In genomic region chr1:200474633-200475032, GRCh38 we compare ENCODE assay signal across 20 cellular contexts.
DNase-seq lines count a peak whose midpoint lies in the region; ATAC-seq and TF ChIP-seq lines count a peak whose summit lies in the region.
"Had no signal": no experiment of that assay in that cellular context is flagged by ENCODE, and none has a peak within 500 bp of the region (broad histone marks: within the 10 kb centered on the region; RNA-seq: fewer than 3 reads in every experiment).

No MANE protein-coding gene starts in this region.

- peaks cover 19% of the 10 kb centered on the region for H3K4me1 Mint-ChIP-seq in activated T-helper 17 cell treated with anti-CD3 and anti-CD28 coated beads, Interleukin-2, amount 50 U/mL, for 72 hours

- no peaks in the 10 kb centered on the region for H3K9me3 ChIP-seq in smooth muscle cell (replicated peaks; ENCODE audit: low read depth)
- H3K9me3 ChIP-seq: Caco-2, MG63 had no signal

- no peak overlapping the region for H3K4me3 ChIP-seq in smooth muscle cell
- H3K4me3 ChIP-seq: MG63 had no signal

- H3K9ac ChIP-seq in smooth muscle cell (ENCODE audit: low read depth), result no peak overlapping the region

- H3K9me3 Mint-ChIP-seq in activated T-helper 17 cell treated with anti-CD3 and anti-CD28 coated beads, Interleukin-2, amount 50 U/mL, for 72 hours, result no peaks in the 10 kb centered on the region
- H3K9me3 Mint-ChIP-seq: CD8-positive, alpha-beta T cell had no signal

- no peaks in the 10 kb centered on the region for H3K36me3 Mint-ChIP-seq in activated T-helper 17 cell treated with anti-CD3 and anti-CD28 coated beads, Interleukin-2, amount 50 U/mL, for 72 hours (ENCODE audit: low read depth)
- H3K36me3 Mint-ChIP-seq: CD8-positive, alpha-beta T cell had no signal

- H3K27ac Mint-ChIP-seq in activated T-helper 17 cell treated with anti-CD3 and anti-CD28 coated beads, Interleukin-2, amount 50 U/mL, for 72 hours, result peak overlapping the region; percentile 78
- H3K27ac Mint-ChIP-seq: B cell; CD8-positive, alpha-beta T cell had no signal

- no peak overlapping the region for H3K4me2 ChIP-seq in smooth muscle cell

- H3K27ac ChIP-seq in smooth muscle cell (ENCODE audit: low read depth), result no peak overlapping the region
- H3K27ac ChIP-seq: C4-2B had no signal

- H2AFZ ChIP-seq in smooth muscle cell (ENCODE audit: low read depth), result no peak overlapping the region

- ATAC-seq in activated CD4-positive, CD25-positive, alpha-beta regulatory T cell treated with anti-CD3 and anti-CD28 coated beads, Interleukin-2, amount 50 U/mL, for 24 hours, result peak; percentile 24 to 36
- ATAC-seq in activated T-helper 17 cell treated with anti-CD3 and anti-CD28 coated beads, Interleukin-2, amount 50 U/mL, for 72 hours (replicated peaks), result no peak
- no peak for ATAC-seq in HG02973 (IDR thresholded peaks at IDR 0.05; ENCODE audit: unreplicated experiment)
- ATAC-seq: CD8-positive, alpha-beta T cell had no signal

- WGBS in smooth muscle cell (ENCODE audit: low lambda C conversion rate), result 88% methylated on average over 3 of the region's 3 CpGs

- no peak for TF ChIP-seq CTCF in smooth muscle cell (IDR thresholded peaks at IDR 0.05; ENCODE audit: borderline replicate concordance, insufficient read depth, poor library complexity, severe bottlenecking)

- H3K4me3 Mint-ChIP-seq in activated T-helper 17 cell treated with anti-CD3 and anti-CD28 coated beads, Interleukin-2, amount 50 U/mL, for 72 hours, result peak overlapping the region; percentile 61

- H4K20me1 ChIP-seq in smooth muscle cell (ENCODE audit: low read depth), result no peaks in the 10 kb centered on the region

- H3K27me3 Mint-ChIP-seq in activated T-helper 17 cell treated with anti-CD3 and anti-CD28 coated beads, Interleukin-2, amount 50 U/mL, for 72 hours, result no peaks in the 10 kb centered on the region

- H3F3A ChIP-seq in smooth muscle cell (ENCODE audit: low read depth), result no peaks in the 10 kb centered on the region

- no peak for DNase-seq in activated CD4-positive, CD25-positive, alpha-beta regulatory T cell treated with anti-CD3 and anti-CD28 coated beads, Interleukin-2, amount 50 U/mL, for 72 hours
- DNase-seq in NCI-H82 (lab: John Stamatoyannopoulos, UW) (peak; percentile 44), 8988T (no peak), smooth muscle cell (lab: John Stamatoyannopoulos, UW; ENCODE audit: unreplicated experiment) (no peak)
- DNase-seq: Caco-2; CD8-positive, alpha-beta T cell; GDM1; KG1; MG63; NCI-H2029 treated with DMSO at 0.1 percent for 48 hours; NCI-H446 treated with DMSO at 0.1 percent for 48 hours; NCI-H526; OCI-M1; SIG-M5; T-helper 2 cell had no signal

- no peaks in the 10 kb centered on the region for H3K36me3 ChIP-seq in smooth muscle cell (ENCODE audit: low read depth)
- H3K36me3 ChIP-seq: MG63 had no signal

- H3K27me3 ChIP-seq in smooth muscle cell (ENCODE audit: low read depth), result no peaks in the 10 kb centered on the region
- H3K27me3 ChIP-seq: MG63 had no signal

- H3K79me2 ChIP-seq in smooth muscle cell (ENCODE audit: low read depth), result no peaks in the 10 kb centered on the region

- no peaks in the 10 kb centered on the region for H3K4me1 ChIP-seq in smooth muscle cell (ENCODE audit: low read depth)

Comparison
In these comparisons a context has a peak if more than half of its experiments do, and no peak if none do; other contexts are left out.
1. ATAC-seq: peak in activated CD4-positive, CD25-positive, alpha-beta regulatory T cell treated with anti-CD3 and anti-CD28 coated beads, Interleukin-2, amount 50 U/mL, for 24 hours (2 of 2); none in activated T-helper 17 cell treated with anti-CD3 and anti-CD28 coated beads, Interleukin-2, amount 50 U/mL, for 72 hours (single experiment) and HG02973 (single experiment).